In genomic region chr6:14487625-14488024, GRCh38 we compare ENCODE assay signal across 34 cellular contexts.
"Had no signal": no experiment of that assay in that cellular context is flagged by ENCODE, and none has a peak within 500 bp of the region (broad histone marks: within the 10 kb centered on the region; RNA-seq: fewer than 3 reads in every experiment).

No MANE protein-coding gene starts in this region.

- H3K4me1 ChIP-seq: adrenal gland, body of pancreas, breast epithelium had no signal

- FAIRE-seq: astrocyte, colon, TTC549 had no signal

- H3K9me3 ChIP-seq: adrenal gland, body of pancreas, breast epithelium had no signal

- H3K4me3 ChIP-seq: adrenal gland, body of pancreas, breast epithelium had no signal

- H3K27ac ChIP-seq: adrenal gland, body of pancreas, brain microvascular endothelial cell, breast epithelium, VCaP had no signal

- DNase-seq: activated B cell treated with CpG ODN at 0.5 μM for 24 hours; activated CD4-positive, alpha-beta memory T cell treated with anti-CD3 and anti-CD28 coated beads for 36 hours; activated CD4-positive, alpha-beta T cell treated with anti-CD3 and anti-CD28 coated beads for 4 hours; activated CD4-positive, alpha-beta T cell treated with anti-CD3 and anti-CD28 coated beads, Interleukin-2, amount 10 ng/mL, durations not matched to agents 24 days and 14 days; activated CD4-positive, alpha-beta T cell treated with anti-CD3 and anti-CD28 coated beads, Interleukin-2, amount 50 U/mL, for 1 hour; activated CD4-positive, alpha-beta T cell treated with anti-CD3 and anti-CD28 coated beads, Interleukin-2, amount 50 U/mL, for 4 hours; activated CD4-positive, CD25-positive, alpha-beta regulatory T cell treated with anti-CD3 and anti-CD28 coated beads, Interleukin-2, amount 50 U/mL, for 72 hours; activated CD8-positive, alpha-beta memory T cell treated with anti-CD3 and anti-CD28 coated beads, Interleukin-2, amount 50 U/mL, for 4 hours; activated CD8-positive, alpha-beta T cell treated with anti-CD3 and anti-CD28 coated beads for 36 hours; activated effector memory CD4-positive, alpha-beta T cell treated with anti-CD3 and anti-CD28 coated beads, Interleukin-2, amount 50 U/mL, for 16 hours; activated gamma-delta T cell treated with Interleukin-2 at 50 U/mL for 16 hours; activated naive CD4-positive, alpha-beta T cell; activated naive CD4-positive, alpha-beta T cell treated with anti-CD3 and anti-CD28 coated beads for 36 hours; activated naive CD4-positive, alpha-beta T cell treated with anti-CD3 and anti-CD28 coated beads, Interleukin-2, amount 50 U/mL, for 16 hours; activated naive CD8-positive, alpha-beta T cell treated with anti-CD3 and anti-CD28 coated beads for 36 hours; activated T-cell treated with anti-CD3 and anti-CD28 coated beads for 4 hours; activated T-cell treated with anti-CD3 and anti-CD28 coated beads, Interleukin-2, amount 50 U/mL, for 1 hour; activated T-cell treated with anti-CD3 and anti-CD28 coated beads, Interleukin-2, amount 50 U/mL, for 4 hours; activated T-cell treated with anti-CD3 and anti-CD28 coated beads, Interleukin-2, amount 50 U/mL, for 72 hours; adrenal gland; amniotic stem cell; aorta; body of pancreas; brain microvascular endothelial cell; central memory CD4-positive, alpha-beta T cell; T-helper 2 cell; T-helper 9 cell had no signal

- ATAC-seq: activated CD8-positive, alpha-beta T cell treated with anti-CD3 and anti-CD28 coated beads for 36 hours; activated naive CD4-positive, alpha-beta T cell treated with anti-CD3 and anti-CD28 coated beads, Interleukin-2, amount 50 U/mL, for 72 hours; activated T-cell treated with anti-CD3 and anti-CD28 coated beads, Interleukin-2, amount 50 U/mL, for 4 hours; activated T-cell treated with anti-CD3 and anti-CD28 coated beads, Interleukin-2, amount 50 U/mL, for 72 hours; activated T-helper 17 cell treated with anti-CD3 and anti-CD28 coated beads, Interleukin-2, amount 50 U/mL, for 72 hours; body of pancreas had no signal

- H3K27me3 ChIP-seq: adrenal gland, body of pancreas, brain microvascular endothelial cell, breast epithelium had no signal

- H3K36me3 ChIP-seq: adrenal gland, brain microvascular endothelial cell, breast epithelium had no signal
